ENCODE assay signal across 8 cellular contexts in genomic region chr17:62065611-62066468, GRCh38. TPM values are rescaled to one million over a fixed set of nuclear protein-coding genes. Genes with fewer than 3 reads are reported as not detected.
DNase-seq lines count a peak whose midpoint lies in the region; ATAC-seq, FAIRE-seq and TF ChIP-seq lines count a peak whose summit lies in the region.

No MANE protein-coding gene starts in this region.

- peak overlapping the region; percentile 99 for H3K4me3 Mint-ChIP-seq in type B pancreatic cell

- peak; percentile 83 to 92 (median 90) for TF ChIP-seq CTCF in adrenal gland (IDR thresholded peaks at IDR 0.05)
- peak; percentile 87 to 98 (median 92) for TF ChIP-seq CTCF in heart left ventricle (IDR thresholded peaks at IDR 0.05)
- TF ChIP-seq CTCF in type B pancreatic cell (conservative IDR thresholded peaks at IDR 0.05), result peak; percentile 99

- ATAC-seq in HG02852 (IDR thresholded peaks at IDR 0.05; ENCODE audit: unreplicated experiment) (peak; percentile 91), heart left ventricle (peak; percentile 99 to 100 (median 100))

- peaks cover 16 to 23% of the 10 kb centered on the region in 2 donors for H3K4me1 ChIP-seq in adrenal gland (replicated peaks in 1 of 2)
- H3K4me1 ChIP-seq in heart left ventricle, result peaks cover 9 to 36% (median 24%) of the 10 kb centered on the region in 12 donors

- 1 to 2% (median 1%) methylated on average over 27 to 51 of the region's 51 CpGs for WGBS in adrenal gland, 4 donors
- 2 to 3% (median 2%) methylated on average over 49 to 51 of the region's 51 CpGs for WGBS in heart left ventricle, 4 donors

- peaks cover 7% of the 10 kb centered on the region for H3K36me3 Mint-ChIP-seq in type B pancreatic cell

- H3K27me3 ChIP-seq in adrenal gland (no peaks in the 10 kb centered on the region), heart left ventricle (no peaks in the 10 kb centered on the region)

- peak overlapping the region; percentile 99 for H3K27ac Mint-ChIP-seq in type B pancreatic cell

- H3K9me3 Mint-ChIP-seq in type B pancreatic cell, result no peaks in the 10 kb centered on the region

- DNase-seq in GM12892 (ENCODE audit: insufficient read length), result peak; percentile 95
- peak; percentile 93 for DNase-seq in NCI-H1436 treated with DMSO at 0.1 percent for 48 hours (lab: John Stamatoyannopoulos, UW)
- peak; percentile 98 for DNase-seq in T follicular helper cell (ENCODE audit: low read depth)
- peak; percentile 98 to 100 (median 99) for DNase-seq in adrenal gland
- DNase-seq in heart left ventricle, result peak; percentile 99 to 100 (median 99)
- peak; percentile 98 for DNase-seq in pons (ENCODE audit: low spot score)
- DNase-seq in type B pancreatic cell (ENCODE audit: extremely low spot score, unreplicated experiment), result peak; percentile 97

- peak overlapping the region; percentile 79 to 98 (median 89) for H3K4me3 ChIP-seq in adrenal gland
- H3K4me3 ChIP-seq in heart left ventricle, result peak overlapping the region; percentile 79 to 98 (median 95)

- peak; percentile 82; the same call in 1 of the 2 replicates for TF ChIP-seq POLR2A in GM12892 (IDR thresholded peaks at IDR 0.05; ENCODE audit: low read depth, low read length)
- peak; percentile 25 to 76 for TF ChIP-seq POLR2A in adrenal gland (IDR thresholded peaks at IDR 0.05)
- TF ChIP-seq POLR2A in heart left ventricle (IDR thresholded peaks at IDR 0.05), result peak; percentile 27 to 80

- H3K27me3 Mint-ChIP-seq in type B pancreatic cell, result no peaks in the 10 kb centered on the region

- H3K4me1 Mint-ChIP-seq in type B pancreatic cell (ENCODE audit: unreplicated experiment), result peaks cover 20% of the 10 kb centered on the region

- H3K27ac ChIP-seq in adrenal gland, result peak overlapping the region; percentile 88 to 99 (median 98)
- H3K27ac ChIP-seq in heart left ventricle, result peak overlapping the region; percentile 93 to 100 (median 99)

- H3K9me3 ChIP-seq in adrenal gland (replicated peaks in 1 of 3) (no peaks in the 10 kb centered on the region), heart left ventricle (no peaks in the 10 kb centered on the region)

- peak; percentile 96 for FAIRE-seq in GM12892 (lab: Jason Lieb, UNC)

- peaks cover 0 to 3% of the 10 kb centered on the region in 2 donors for H3K36me3 ChIP-seq in adrenal gland (replicated peaks in 1 of 2)
- H3K36me3 ChIP-seq in heart left ventricle, result peaks cover 0 to 17% (median 10%) of the 10 kb centered on the region in 9 donors

- intact Hi-C loops in adrenal gland (cut with DNase I) (loop anchor here in 1 of 2 donors (10.0 kb wide), 1 partner anchor 431 kb away; no protein-coding TSS in a partner anchor), heart left ventricle (cut with DNase I) (loop anchor here in 8 of 10 donors (2.0 to 10.0 kb wide), 6 partner anchors 137 to 653 kb away; partner anchors contain the start of genes INTS2 (in 5 of the 8) and BRIP1 (in 1 of the 8))

RNA-seq across cellular contexts. Expression of gene MED13, which starts 0.8 kb away (rescaled TPM):
- 20.4 TPM for polyA plus RNA-seq in GM12892 (2012; ENCODE audit: missing spikeins)
- total RNA-seq in adrenal gland, result 10 to 100 TPM; 32.4 to 62.3 (median 53.7) TPM
- 10 to 100 TPM in 2 of 3 donors, 1 to 10 TPM in 1; 8.2 to 25.0 (median 12.6) TPM for polyA plus RNA-seq in adrenal gland
- total RNA-seq in heart left ventricle, result 10 to 100 TPM; 23.3 to 59.1 (median 40.2) TPM
- 1 to 10 TPM; 5.6 to 9.8 TPM for polyA plus RNA-seq in heart left ventricle
- 56.6 and 57.1 TPM in 2 replicates for total RNA-seq in type B pancreatic cell (ENCODE audit: low replicate concordance)

Comparison
In these comparisons a context has a peak if more than half of its experiments do, and no peak if none do; other contexts are left out.
1. Peak in every context shown above with its lines: DNase-seq, ATAC-seq, H3K4me3 ChIP-seq and H3K27ac ChIP-seq.